ENCODE assay signal across 10 cellular contexts in genomic region chr6:558089-558488, GRCh38.
A peak's percentile ranks its signal among the peaks of the same experiment; 100 is the strongest.
DNase-seq lines count a peak whose midpoint lies in the region; ATAC-seq, FAIRE-seq and TF ChIP-seq lines count a peak whose summit lies in the region.
"Had no signal": no experiment of that assay in that cellular context is flagged by ENCODE, and none has a peak within 500 bp of the region (broad histone marks: within the 10 kb centered on the region; RNA-seq: fewer than 3 reads in every experiment).

No MANE protein-coding gene starts in this region.

- no peaks in the 10 kb centered on the region for H4K20me1 ChIP-seq in astrocyte (ENCODE audit: insufficient read depth, low read length)
- H4K20me1 ChIP-seq in smooth muscle cell (ENCODE audit: low read depth) = no peaks in the 10 kb centered on the region

- H3K9ac ChIP-seq in astrocyte (ENCODE audit: low read length) = no peak overlapping the region
- no peak overlapping the region for H3K9ac ChIP-seq in smooth muscle cell (ENCODE audit: low read depth)

- H3K27ac ChIP-seq in astrocyte (ENCODE audit: low read depth, low read length) (no peak overlapping the region), smooth muscle cell (ENCODE audit: low read depth) (no peak overlapping the region), thyroid gland (no peak overlapping the region)
- H3K27ac ChIP-seq: tibial nerve had no signal

- peak overlapping the region; percentile 11 for H3K4me3 Mint-ChIP-seq in activated naive CD4-positive, alpha-beta T cell treated with anti-CD3 and anti-CD28 coated beads, Interleukin-2, amount 50 U/mL, for 24 hours
- no peak overlapping the region for H3K4me3 Mint-ChIP-seq in astrocyte (ENCODE audit: unreplicated experiment)

- TF ChIP-seq CTCF in LNCaP clone FGC (IDR thresholded peaks at IDR 0.05; ENCODE audit: control insufficient read depth, extremely low read depth, insufficient read depth) (peak; percentile 28), astrocyte (IDR thresholded peaks at IDR 0.05; ENCODE audit: insufficient read depth, low read depth, low read length) (peak; percentile 16), smooth muscle cell (IDR thresholded peaks at IDR 0.05; ENCODE audit: borderline replicate concordance, insufficient read depth, poor library complexity, severe bottlenecking) (peak; percentile 14), D721Med (IDR thresholded peaks at IDR 0.05; ENCODE audit: insufficient read depth, missing control alignments) (no peak), thyroid gland (IDR thresholded peaks at IDR 0.05) (no peak)

- DNase-seq in activated naive CD4-positive, alpha-beta T cell treated with anti-CD3 and anti-CD28 coated beads, Interleukin-2, amount 50 U/mL, for 16 hours = no peak
- no peak for DNase-seq in LNCaP clone FGC (ENCODE audit: low read depth)
- DNase-seq in astrocyte (ENCODE audit: low read depth) = no peak
- no peak for DNase-seq in smooth muscle cell (lab: John Stamatoyannopoulos, UW; ENCODE audit: unreplicated experiment)
- DNase-seq in D721Med (ENCODE audit: insufficient read length, low spot score) = no peak
- DNase-seq in thyroid gland = no peak
- DNase-seq: COR-L47 had no signal

- intact Hi-C loops in thyroid gland (cut with DNase I) = no loop called here

- no peaks in the 10 kb centered on the region for H3K9me3 ChIP-seq in astrocyte (ENCODE audit: insufficient read depth, low read depth, low read length)
- no peaks in the 10 kb centered on the region for H3K9me3 ChIP-seq in smooth muscle cell (replicated peaks; ENCODE audit: low read depth)
- H3K9me3 ChIP-seq in thyroid gland = no peaks in the 10 kb centered on the region
- H3K9me3 ChIP-seq: tibial nerve had no signal

- H2AFZ ChIP-seq in astrocyte (ENCODE audit: low read depth, low read length) = no peak overlapping the region
- no peak overlapping the region for H2AFZ ChIP-seq in smooth muscle cell (ENCODE audit: low read depth)

- no peaks in the 10 kb centered on the region for H3F3A ChIP-seq in smooth muscle cell (ENCODE audit: low read depth)

- no peak for TF ChIP-seq POLR2A in thyroid gland (IDR thresholded peaks at IDR 0.05)

- FAIRE-seq in astrocyte (lab: Jason Lieb, UNC) (no peak), D721Med (lab: Jason Lieb, UNC) (no peak)

- ATAC-seq in GM18909 (IDR thresholded peaks at IDR 0.05; ENCODE audit: poor library complexity, unreplicated experiment) = no peak

- no peaks in the 10 kb centered on the region for H3K79me2 ChIP-seq in astrocyte (ENCODE audit: insufficient read depth, low read length)
- no peaks in the 10 kb centered on the region for H3K79me2 ChIP-seq in smooth muscle cell (ENCODE audit: low read depth)

- no peaks in the 10 kb centered on the region for H3K9me3 Mint-ChIP-seq in activated naive CD4-positive, alpha-beta T cell treated with anti-CD3 and anti-CD28 coated beads, Interleukin-2, amount 50 U/mL, for 24 hours
- H3K9me3 Mint-ChIP-seq in astrocyte (ENCODE audit: unreplicated experiment) = no peaks in the 10 kb centered on the region

- H3K4me1 ChIP-seq in astrocyte (ENCODE audit: insufficient read depth, low read length) (no peaks in the 10 kb centered on the region), smooth muscle cell (ENCODE audit: low read depth) (no peaks in the 10 kb centered on the region), thyroid gland (no peaks in the 10 kb centered on the region)
- H3K4me1 ChIP-seq: tibial nerve had no signal

- no peaks in the 10 kb centered on the region for H3K27me3 Mint-ChIP-seq in activated naive CD4-positive, alpha-beta T cell treated with anti-CD3 and anti-CD28 coated beads, Interleukin-2, amount 50 U/mL, for 24 hours
- H3K27me3 Mint-ChIP-seq in astrocyte (ENCODE audit: low read depth, unreplicated experiment) = no peaks in the 10 kb centered on the region

- H3K4me1 Mint-ChIP-seq in activated naive CD4-positive, alpha-beta T cell treated with anti-CD3 and anti-CD28 coated beads, Interleukin-2, amount 50 U/mL, for 24 hours = peaks cover 32% of the 10 kb centered on the region
- no peaks in the 10 kb centered on the region for H3K4me1 Mint-ChIP-seq in astrocyte (ENCODE audit: low read depth, unreplicated experiment)

- peaks cover 27% of the 10 kb centered on the region for H3K36me3 Mint-ChIP-seq in activated naive CD4-positive, alpha-beta T cell treated with anti-CD3 and anti-CD28 coated beads, Interleukin-2, amount 50 U/mL, for 24 hours
- peaks cover 6% of the 10 kb centered on the region for H3K36me3 Mint-ChIP-seq in astrocyte (ENCODE audit: low read depth, unreplicated experiment)

- no peak overlapping the region for H3K4me3 ChIP-seq in LNCaP clone FGC (ENCODE audit: low read depth, low read length)
- no peak overlapping the region for H3K4me3 ChIP-seq in astrocyte (ENCODE audit: insufficient read depth, low read depth, low read length)
- H3K4me3 ChIP-seq in smooth muscle cell = no peak overlapping the region
- H3K4me3 ChIP-seq in thyroid gland (replicated peaks in 1 of 3) = no peak overlapping the region
- H3K4me3 ChIP-seq: tibial nerve had no signal

- no peak overlapping the region for H3K4me2 ChIP-seq in astrocyte (ENCODE audit: low read length)
- no peak overlapping the region for H3K4me2 ChIP-seq in smooth muscle cell

- no peaks in the 10 kb centered on the region for H3K27me3 ChIP-seq in astrocyte (ENCODE audit: insufficient read depth, low read length)
- no peaks in the 10 kb centered on the region for H3K27me3 ChIP-seq in smooth muscle cell (ENCODE audit: low read depth)
- H3K27me3 ChIP-seq in thyroid gland = no peaks in the 10 kb centered on the region
- H3K27me3 ChIP-seq: tibial nerve had no signal

- H3K27ac Mint-ChIP-seq in activated naive CD4-positive, alpha-beta T cell treated with anti-CD3 and anti-CD28 coated beads, Interleukin-2, amount 50 U/mL, for 24 hours = peak overlapping the region; percentile 80
- H3K27ac Mint-ChIP-seq in astrocyte (ENCODE audit: unreplicated experiment) = no peak overlapping the region

- H3K36me3 ChIP-seq in astrocyte (ENCODE audit: insufficient read depth, low read length) (peaks cover 26% of the 10 kb centered on the region), smooth muscle cell (ENCODE audit: low read depth) (peaks cover 3% of the 10 kb centered on the region), thyroid gland (peaks cover 7 to 19% of the 10 kb centered on the region in 2 donors)

Comparison
In these comparisons a context has a peak if more than half of its experiments do, and no peak if none do; other contexts are left out.
1. CTCF ChIP-seq: peak in LNCaP clone FGC (single experiment), astrocyte (single experiment) and smooth muscle cell (single experiment); none in D721Med (single experiment) and thyroid gland (0 of 6).